In genomic region chr12:109625131-109625559, GRCh38 we compare ENCODE assay signal across 10 cellular contexts. TPM values are rescaled to one million over a fixed set of nuclear protein-coding genes. Genes with fewer than 3 reads are reported as not detected.
DNase-seq lines count a peak whose midpoint lies in the region; ATAC-seq and TF ChIP-seq lines count a peak whose summit lies in the region.
"Had no signal": no experiment of that assay in that cellular context is flagged by ENCODE, and none has a peak within 500 bp of the region (broad histone marks: within the 10 kb centered on the region; RNA-seq: fewer than 3 reads in every experiment).

No MANE protein-coding gene starts in this region.

- TF ChIP-seq POLR2A in adrenal gland (IDR thresholded peaks at IDR 0.05): peak in 1 of 2 donors; percentile 63
- TF ChIP-seq POLR2A in gastrocnemius medialis (IDR thresholded peaks at IDR 0.05): no peak

- intact Hi-C loops in adrenal gland (cut with DNase I) (no loop called here), head of caudate nucleus (cut with DNase I) (loop anchor here (5.0 kb wide), 1 partner anchor 97 kb away; no protein-coding TSS in a partner anchor), gastrocnemius medialis (cut with DNase I; ENCODE audit: low total_unique reads) (loop anchor here (1.0 kb wide), 1 partner anchor 29 kb away; no protein-coding TSS in a partner anchor)

- H3K9me3 ChIP-seq in adrenal gland (replicated peaks in 1 of 3) (no peaks in the 10 kb centered on the region), gastrocnemius medialis (no peaks in the 10 kb centered on the region)

- H3K27ac ChIP-seq in adrenal gland (peak overlapping the region in 3 of 5 donors; percentile 54 to 88 (median 64)), gastrocnemius medialis (peak overlapping the region in 2 of 4 donors; percentile 35 to 47)
- H3K27ac ChIP-seq: parathyroid adenoma had no signal

- H3K36me3 ChIP-seq in adrenal gland (replicated peaks in 1 of 2): no peaks in the 10 kb centered on the region
- H3K36me3 ChIP-seq in gastrocnemius medialis: no peaks in the 10 kb centered on the region

- H3K4me1 ChIP-seq in adrenal gland (replicated peaks in 1 of 2): peaks cover 13% of the 10 kb centered on the region in 2 donors
- H3K4me1 ChIP-seq in gastrocnemius medialis: no peaks in the 10 kb centered on the region
- H3K4me1 ChIP-seq: parathyroid adenoma had no signal

- ATAC-seq in gastrocnemius medialis: peak; percentile 94 to 95
- no peak for ATAC-seq in GM18909 (IDR thresholded peaks at IDR 0.05; ENCODE audit: poor library complexity, unreplicated experiment)
- no peak for ATAC-seq in HG03442 (IDR thresholded peaks at IDR 0.05; ENCODE audit: unreplicated experiment)
- ATAC-seq: T-helper 17 cell had no signal

- DNase-seq in HCEC 1CT (peak; percentile 36), adrenal gland (peak; percentile 92 to 99 (median 98)), head of caudate nucleus (peak; percentile 63 to 98 (median 92)), gastrocnemius medialis (peak; percentile 86 to 90), OCI-M1 (lab: John Stamatoyannopoulos, UW) (no peak), GDM1 (lab: John Stamatoyannopoulos, UW) (no peak)
- DNase-seq: T-helper 17 cell had no signal

- H3K27me3 ChIP-seq in adrenal gland (no peaks in the 10 kb centered on the region), gastrocnemius medialis (peaks cover 0 to 4% (median 0%) of the 10 kb centered on the region in 3 donors)

- WGBS in adrenal gland, 4 donors: 27 to 47% (median 40%) methylated on average over 2 to 6 of the region's 6 CpGs

- TF ChIP-seq CTCF in adrenal gland (IDR thresholded peaks at IDR 0.05): peak; percentile 7 to 72 (median 56)
- TF ChIP-seq CTCF in gastrocnemius medialis (IDR thresholded peaks at IDR 0.05 in 4 of 5, conservative IDR thresholded peaks at IDR 0.05 in 1 of 5): peak in 3 of 5 experiments; percentile 15 to 24 (median 16)

- H3K4me3 ChIP-seq in adrenal gland (no peak overlapping the region), gastrocnemius medialis (no peak overlapping the region)

- in situ Hi-C loops in gastrocnemius medialis (cut with MboI; ENCODE audit: low sequenced_read_pairs in 4 of 4): no loop called here

RNA-seq across cellular contexts. Expression of gene MVK, which starts 51.6 kb away (rescaled TPM):
- total RNA-seq in adrenal gland (100 to 1,000 TPM in 1 of 8 donors, 10 to 100 TPM in 7; 10.8 to 194 (median 19.1) TPM), gastrocnemius medialis (10 to 100 TPM in 2 of 4 donors, 1 to 10 TPM in 2; 3.2 to 14.2 (median 9.1) TPM)
- polyA plus RNA-seq in adrenal gland: 10 to 100 TPM; 35.0 to 73.6 (median 39.1) TPM

RNA-seq across cellular contexts. Expression of gene MMAB, which starts 51.8 kb away (rescaled TPM):
- total RNA-seq in adrenal gland: 100 to 1,000 TPM in 3 of 8 donors, 10 to 100 TPM in 5; 74.2 to 238 (median 89.0) TPM
- 100 to 1,000 TPM in 1 of 3 donors, 10 to 100 TPM in 2; 52.3 to 119 (median 84.0) TPM for polyA plus RNA-seq in adrenal gland
- 10 to 100 TPM; 21.2 to 54.3 (median 25.6) TPM for total RNA-seq in gastrocnemius medialis

Comparison
In these comparisons a context has a peak if more than half of its experiments do, and no peak if none do; other contexts are left out.
1. DNase-seq: peak in HCEC 1CT (single experiment), adrenal gland (7 of 7), head of caudate nucleus (42 of 42) and gastrocnemius medialis (2 of 2); none in OCI-M1 (single experiment) and GDM1 (single experiment).
2. ATAC-seq: peak in gastrocnemius medialis (2 of 2); none in GM18909 (single experiment) and HG03442 (single experiment).
3. intact Hi-C loops: an anchor here in head of caudate nucleus (5.0 kb wide) and gastrocnemius medialis (1.0 kb wide); none called in adrenal gland.